In genomic region chr6:105352037-105352617, GRCh38 we compare ENCODE assay signal across 1 cellular context.
TF ChIP-seq lines count a peak whose summit lies in the region.

No MANE protein-coding gene starts in this region.

TF ChIP-seq in SK-N-SH treated with all-trans-retinoic acid at 6 μM for 48 hours, 23 proteins besides CTCF, POLR2A, EP300 and RAD21 (continued from another document):
- TF ChIP-seq CSRNP3 (CRISPR knock-in tag; IDR thresholded peaks at IDR 0.05) (no peak), ZC3H10 (CRISPR knock-in tag; IDR thresholded peaks at IDR 0.05) (no peak)
